Comparison of ENCODE assay signal across 11 cellular contexts in genomic region chr9:88313364-88314220, GRCh38.
A peak's percentile ranks its signal among the peaks of the same experiment; 100 is the strongest.
DNase-seq lines count a peak whose midpoint lies in the region; ATAC-seq lines count a peak whose summit lies in the region.
"Had no signal": no experiment of that assay in that cellular context is flagged by ENCODE, and none has a peak within 500 bp of the region (broad histone marks: within the 10 kb centered on the region; RNA-seq: fewer than 3 reads in every experiment).

No MANE protein-coding gene starts in this region.

- H3K4me3 ChIP-seq in trophoblast cell (ENCODE audit: low read depth, low read length), result no peak overlapping the region

- no peak overlapping the region for H4K12ac ChIP-seq in trophoblast cell (ENCODE audit: low read depth, low read length)

- no peak overlapping the region for H2AFZ ChIP-seq in trophoblast cell (ENCODE audit: insufficient read depth, low read length, poor library complexity)

- no peak overlapping the region for H2AK5ac ChIP-seq in trophoblast cell (ENCODE audit: low read length)

- WGBS in trophoblast cell (ENCODE audit: extremely low coverage, insufficient coverage, insufficient read length), result no CpG with 5 or more reads among the region's 15 CpGs

- peak overlapping the region; percentile 40 for H3K27ac Mint-ChIP-seq in activated CD4-positive, alpha-beta memory T cell treated with anti-CD3 and anti-CD28 coated beads for 36 hours
- H3K27ac Mint-ChIP-seq in activated CD4-positive, alpha-beta memory T cell treated with anti-CD3 and anti-CD28 coated beads, Interleukin-2, amount 10 ng/mL, durations not matched to agents 7 days and 5 days, result no peak overlapping the region
- peak overlapping the region; percentile 55 for H3K27ac Mint-ChIP-seq in activated naive CD4-positive, alpha-beta T cell treated with anti-CD3 and anti-CD28 coated beads, Interleukin-2, amount 10 ng/mL, durations not matched to agents 7 days and 5 days
- H3K27ac Mint-ChIP-seq in stimulated activated naive CD8-positive, alpha-beta T cell treated with anti-CD3 and anti-CD28 coated beads, Interleukin-15, amount 100 ng/mL, for 72 hours, result peak overlapping the region; percentile 84 to 98
- H3K27ac Mint-ChIP-seq: memory B cell had no signal

- no peaks in the 10 kb centered on the region for H3K9me3 ChIP-seq in trophoblast cell (ENCODE audit: insufficient read depth, low read depth, low read length)

- H2BK5ac ChIP-seq in trophoblast cell (ENCODE audit: low read depth, low read length, poor library complexity), result peak overlapping the region; percentile 38

- H3K23ac ChIP-seq in trophoblast cell (ENCODE audit: low read length), result no peak overlapping the region

- H3K14ac ChIP-seq in trophoblast cell (ENCODE audit: low read length), result peak overlapping the region; percentile 14

- H2BK120ac ChIP-seq in trophoblast cell (ENCODE audit: insufficient read depth, low read length, poor library complexity), result no peak overlapping the region

- H4K8ac ChIP-seq in trophoblast cell (ENCODE audit: low read depth, low read length), result no peak overlapping the region

- POLR2A ChIA-PET in activated CD4-positive, alpha-beta memory T cell treated with anti-CD3 and anti-CD28 coated beads for 36 hours (lab: Charles Lee), result interaction anchor here (2.0 kb wide), 1 partner anchor 10 kb away, joined by 10 read pairs; no protein-coding TSS in a partner anchor
- POLR2A ChIA-PET in activated CD4-positive, alpha-beta memory T cell treated with anti-CD3 and anti-CD28 coated beads, Interleukin-2, amount 10 ng/mL, durations not matched to agents 7 days and 5 days (lab: Charles Lee), result interaction anchor here (1.7 to 2.5 kb wide), 2 partner anchors 9 kb away, joined by 7 to 11 read pairs; no protein-coding TSS in a partner anchor

- H3K27ac ChIP-seq in trophoblast cell (ENCODE audit: low read depth, low read length), result no peak overlapping the region
- H3K27ac ChIP-seq: KMS-11 had no signal

- peaks cover 1% of the 10 kb centered on the region for H3K27me3 Mint-ChIP-seq in activated CD4-positive, alpha-beta memory T cell treated with anti-CD3 and anti-CD28 coated beads for 36 hours
- no peaks in the 10 kb centered on the region for H3K27me3 Mint-ChIP-seq in activated CD4-positive, alpha-beta memory T cell treated with anti-CD3 and anti-CD28 coated beads, Interleukin-2, amount 10 ng/mL, durations not matched to agents 7 days and 5 days
- no peaks in the 10 kb centered on the region for H3K27me3 Mint-ChIP-seq in activated naive CD4-positive, alpha-beta T cell treated with anti-CD3 and anti-CD28 coated beads, Interleukin-2, amount 10 ng/mL, durations not matched to agents 7 days and 5 days
- H3K27me3 Mint-ChIP-seq in stimulated activated naive CD8-positive, alpha-beta T cell treated with anti-CD3 and anti-CD28 coated beads, Interleukin-15, amount 100 ng/mL, for 72 hours, result no peaks in the 10 kb centered on the region

- no peaks in the 10 kb centered on the region for H3K27me3 ChIP-seq in trophoblast cell (ENCODE audit: insufficient read depth, low read length)

- CTCF ChIA-PET in activated CD4-positive, alpha-beta memory T cell treated with anti-CD3 and anti-CD28 coated beads for 36 hours (lab: Charles Lee), result interaction anchor here (1.2 kb wide), 1 partner anchor 9 kb away, joined by 4 read pairs; no protein-coding TSS in a partner anchor
- CTCF ChIA-PET in activated CD4-positive, alpha-beta memory T cell treated with anti-CD3 and anti-CD28 coated beads, Interleukin-2, amount 10 ng/mL, durations not matched to agents 7 days and 5 days (lab: Charles Lee), result interaction anchor here (1.8 kb wide), 1 partner anchor 10 kb away, joined by 4 read pairs; no protein-coding TSS in a partner anchor
- CTCF ChIA-PET in activated naive CD4-positive, alpha-beta T cell treated with anti-CD3 and anti-CD28 coated beads, Interleukin-2, amount 10 ng/mL, durations not matched to agents 7 days and 5 days (lab: Charles Lee), result interaction anchor here (1.2 to 2.0 kb wide), 4 partner anchors 9 to 11 kb away, joined by 3 to 13 read pairs (median 5); no protein-coding TSS in a partner anchor

- peak; percentile 70 for DNase-seq in activated CD4-positive, alpha-beta memory T cell treated with anti-CD3 and anti-CD28 coated beads for 36 hours
- DNase-seq in activated CD4-positive, alpha-beta memory T cell treated with anti-CD3 and anti-CD28 coated beads, Interleukin-2, amount 10 ng/mL, durations not matched to agents 7 days and 5 days, result no peak
- no peak for DNase-seq in activated naive CD4-positive, alpha-beta T cell treated with anti-CD3 and anti-CD28 coated beads, Interleukin-2, amount 10 ng/mL, durations not matched to agents 7 days and 5 days
- DNase-seq in trophoblast cell (peak; percentile 12 to 71), globus pallidus (ENCODE audit: low spot score) (no peak), posterior cingulate gyrus (no peak)
- peak; percentile 34 to 42 for DNase-seq in stimulated activated naive CD8-positive, alpha-beta T cell treated with anti-CD3 and anti-CD28 coated beads, Interleukin-15, amount 100 ng/mL, for 72 hours
- DNase-seq: NCI-H526 treated with DMSO at 0.1 percent for 48 hours had no signal

- peaks cover 6% of the 10 kb centered on the region for H3K79me1 ChIP-seq in trophoblast cell (ENCODE audit: low read length)

- peaks cover 25% of the 10 kb centered on the region for H3K4me1 Mint-ChIP-seq in activated CD4-positive, alpha-beta memory T cell treated with anti-CD3 and anti-CD28 coated beads for 36 hours (ENCODE audit: low read depth)
- peaks cover 36% of the 10 kb centered on the region for H3K4me1 Mint-ChIP-seq in activated CD4-positive, alpha-beta memory T cell treated with anti-CD3 and anti-CD28 coated beads, Interleukin-2, amount 10 ng/mL, durations not matched to agents 7 days and 5 days
- H3K4me1 Mint-ChIP-seq in activated naive CD4-positive, alpha-beta T cell treated with anti-CD3 and anti-CD28 coated beads, Interleukin-2, amount 10 ng/mL, durations not matched to agents 7 days and 5 days, result peaks cover 30% of the 10 kb centered on the region
- peaks cover 64% of the 10 kb centered on the region for H3K4me1 Mint-ChIP-seq in stimulated activated naive CD8-positive, alpha-beta T cell treated with anti-CD3 and anti-CD28 coated beads, Interleukin-15, amount 100 ng/mL, for 72 hours
- H3K4me1 Mint-ChIP-seq: memory B cell had no signal

- H3K4me3 Mint-ChIP-seq in activated CD4-positive, alpha-beta memory T cell treated with anti-CD3 and anti-CD28 coated beads for 36 hours, result no peak overlapping the region
- no peak overlapping the region for H3K4me3 Mint-ChIP-seq in activated CD4-positive, alpha-beta memory T cell treated with anti-CD3 and anti-CD28 coated beads, Interleukin-2, amount 10 ng/mL, durations not matched to agents 7 days and 5 days
- no peak overlapping the region for H3K4me3 Mint-ChIP-seq in activated naive CD4-positive, alpha-beta T cell treated with anti-CD3 and anti-CD28 coated beads, Interleukin-2, amount 10 ng/mL, durations not matched to agents 7 days and 5 days
- peak overlapping the region; percentile 8 to 62 for H3K4me3 Mint-ChIP-seq in stimulated activated naive CD8-positive, alpha-beta T cell treated with anti-CD3 and anti-CD28 coated beads, Interleukin-15, amount 100 ng/mL, for 72 hours
- H3K4me3 Mint-ChIP-seq: memory B cell had no signal

- H3K9me3 Mint-ChIP-seq in activated CD4-positive, alpha-beta memory T cell treated with anti-CD3 and anti-CD28 coated beads for 36 hours, result no peaks in the 10 kb centered on the region
- H3K9me3 Mint-ChIP-seq in activated CD4-positive, alpha-beta memory T cell treated with anti-CD3 and anti-CD28 coated beads, Interleukin-2, amount 10 ng/mL, durations not matched to agents 7 days and 5 days, result no peaks in the 10 kb centered on the region
- H3K9me3 Mint-ChIP-seq in activated naive CD4-positive, alpha-beta T cell treated with anti-CD3 and anti-CD28 coated beads, Interleukin-2, amount 10 ng/mL, durations not matched to agents 7 days and 5 days, result no peaks in the 10 kb centered on the region
- no peaks in the 10 kb centered on the region for H3K9me3 Mint-ChIP-seq in stimulated activated naive CD8-positive, alpha-beta T cell treated with anti-CD3 and anti-CD28 coated beads, Interleukin-15, amount 100 ng/mL, for 72 hours
- H3K9me3 Mint-ChIP-seq: memory B cell had no signal

- H4K91ac ChIP-seq in trophoblast cell (ENCODE audit: low read depth, low read length), result peak overlapping the region; percentile 4

- H3K4me2 ChIP-seq in trophoblast cell (ENCODE audit: low read length), result no peak overlapping the region
- H3K4me2 ChIP-seq: KMS-11 had no signal

- H3K36me3 Mint-ChIP-seq in activated CD4-positive, alpha-beta memory T cell treated with anti-CD3 and anti-CD28 coated beads for 36 hours, result no peaks in the 10 kb centered on the region
- H3K36me3 Mint-ChIP-seq in activated CD4-positive, alpha-beta memory T cell treated with anti-CD3 and anti-CD28 coated beads, Interleukin-2, amount 10 ng/mL, durations not matched to agents 7 days and 5 days (ENCODE audit: low read depth), result no peaks in the 10 kb centered on the region
- H3K36me3 Mint-ChIP-seq in activated naive CD4-positive, alpha-beta T cell treated with anti-CD3 and anti-CD28 coated beads, Interleukin-2, amount 10 ng/mL, durations not matched to agents 7 days and 5 days, result no peaks in the 10 kb centered on the region
- H3K36me3 Mint-ChIP-seq: memory B cell had no signal

- intact Hi-C loops in activated CD4-positive, alpha-beta memory T cell treated with anti-CD3 and anti-CD28 coated beads for 36 hours (cut with micrococcal nuclease), result no loop called here
- intact Hi-C loops in posterior cingulate gyrus (cut with DNase I), result no loop called here

- no peak overlapping the region for H3K4ac ChIP-seq in trophoblast cell (ENCODE audit: low read depth, low read length)

- H3K9ac ChIP-seq in trophoblast cell (ENCODE audit: low read length), result no peak overlapping the region
- H3K9ac ChIP-seq: KMS-11 had no signal

- peaks cover 5 to 9% of the 10 kb centered on the region in 2 experiments for H3K4me1 ChIP-seq in trophoblast cell (ENCODE audit: control insufficient read depth in 1 of 2, insufficient read depth in 2 of 2, low read length in 2 of 2)

- no peaks in the 10 kb centered on the region for H3K36me3 ChIP-seq in trophoblast cell (ENCODE audit: control insufficient read depth in 1 of 2, insufficient read depth in 2 of 2, low read length in 2 of 2)

- H2BK12ac ChIP-seq in trophoblast cell (ENCODE audit: low read length), result peak overlapping the region; percentile 83

- peak; percentile 55 for ATAC-seq in stimulated activated naive CD8-positive, alpha-beta T cell treated with anti-CD3 and anti-CD28 coated beads, Interleukin-15, amount 100 ng/mL, for 72 hours
- ATAC-seq in GM19397 (IDR thresholded peaks at IDR 0.05; ENCODE audit: unreplicated experiment), result no peak

- H3K79me2 ChIP-seq in trophoblast cell (ENCODE audit: control insufficient read depth, insufficient read depth, low read length, poor library complexity), result no peaks in the 10 kb centered on the region

- no peak overlapping the region for H3K18ac ChIP-seq in trophoblast cell (ENCODE audit: low read length)

Comparison
In these comparisons a context has a peak if more than half of its experiments do, and no peak if none do; other contexts are left out.
1. DNase-seq: peak in activated CD4-positive, alpha-beta memory T cell treated with anti-CD3 and anti-CD28 coated beads for 36 hours (single experiment), trophoblast cell (2 of 2) and stimulated activated naive CD8-positive, alpha-beta T cell treated with anti-CD3 and anti-CD28 coated beads, Interleukin-15, amount 100 ng/mL, for 72 hours (2 of 2); none in activated CD4-positive, alpha-beta memory T cell treated with anti-CD3 and anti-CD28 coated beads, Interleukin-2, amount 10 ng/mL, durations not matched to agents 7 days and 5 days (single experiment), activated naive CD4-positive, alpha-beta T cell treated with anti-CD3 and anti-CD28 coated beads, Interleukin-2, amount 10 ng/mL, durations not matched to agents 7 days and 5 days (single experiment), globus pallidus (single experiment) and posterior cingulate gyrus (0 of 10).
2. H3K4me3 Mint-ChIP-seq: peak in stimulated activated naive CD8-positive, alpha-beta T cell treated with anti-CD3 and anti-CD28 coated beads, Interleukin-15, amount 100 ng/mL, for 72 hours (2 of 2); none in activated CD4-positive, alpha-beta memory T cell treated with anti-CD3 and anti-CD28 coated beads for 36 hours (single experiment), activated CD4-positive, alpha-beta memory T cell treated with anti-CD3 and anti-CD28 coated beads, Interleukin-2, amount 10 ng/mL, durations not matched to agents 7 days and 5 days (single experiment) and activated naive CD4-positive, alpha-beta T cell treated with anti-CD3 and anti-CD28 coated beads, Interleukin-2, amount 10 ng/mL, durations not matched to agents 7 days and 5 days (single experiment).